ENCODE assay signal across 13 cellular contexts in genomic region chr12:69935651-69936100, GRCh38.
DNase-seq lines count a peak whose midpoint lies in the region; ATAC-seq and TF ChIP-seq lines count a peak whose summit lies in the region.
"Had no signal": no experiment of that assay in that cellular context is flagged by ENCODE, and none has a peak within 500 bp of the region (broad histone marks: within the 10 kb centered on the region; RNA-seq: fewer than 3 reads in every experiment).

No MANE protein-coding gene starts in this region.

- WGBS in SK-N-SH (ENCODE audit: low lambda C conversion rate) = 68% methylated on average over 5 of the region's 5 CpGs
- 44 to 51% methylated on average over 5 of the region's 5 CpGs for WGBS in upper lobe of left lung, 2 donors

- TF ChIP-seq POLR2A in breast epithelium (IDR thresholded peaks at IDR 0.05) = no peak
- no peak for TF ChIP-seq POLR2A in upper lobe of left lung (IDR thresholded peaks at IDR 0.05)

- H4K20me1 ChIP-seq in SK-N-SH (ENCODE audit: insufficient read depth) = no peaks in the 10 kb centered on the region

- no peak for ATAC-seq in SK-N-SH treated with all-trans-retinoic acid at 6 μM for 48 hours
- ATAC-seq in left lung = peak; percentile 67
- ATAC-seq in upper lobe of left lung (ENCODE audit: low FRiP score in 2 of 2) = peak; percentile 36 to 65
- ATAC-seq: stimulated activated naive CD8-positive, alpha-beta T cell treated with anti-CD3 and anti-CD28 coated beads, Interleukin-15, amount 100 ng/mL, for 72 hours had no signal

- no peak for TF ChIP-seq RAD21 in SK-N-SH (IDR thresholded peaks at IDR 0.05; ENCODE audit: low read length)

- H3K4me1 ChIP-seq in SK-N-SH (ENCODE audit: control insufficient read depth in 1 of 2, insufficient read depth in 2 of 2, low read depth in 1 of 2, low read length in 1 of 2) (peaks cover 0 to 10% of the 10 kb centered on the region in 2 experiments; a peak in 2 of 4 replicates), breast epithelium (no peaks in the 10 kb centered on the region), left lung (peaks cover 0 to 6% of the 10 kb centered on the region in 2 donors), upper lobe of left lung (peaks cover 6 to 9% (median 6%) of the 10 kb centered on the region in 4 donors)
- H3K4me1 ChIP-seq: left ventricle myocardium inferior had no signal

- peak; percentile 78 for DNase-seq in SK-N-SH
- peak; percentile 27 to 62 for DNase-seq in breast epithelium (ENCODE audit: low spot score in 2 of 2)
- DNase-seq in left lung = no peak
- peak in 1 of 2 donors; percentile 39 for DNase-seq in upper lobe of left lung
- no peak for DNase-seq in activated CD4-positive, alpha-beta T cell treated with anti-CD3 and anti-CD28 coated beads, Interleukin-2, amount 50 U/mL, for 48 hours
- no peak for DNase-seq in HuH-7.5 (ENCODE audit: low spot score)
- no peak for DNase-seq in NCI-H526 treated with DMSO at 0.1 percent for 48 hours (lab: John Stamatoyannopoulos, UW)
- DNase-seq: left ventricle myocardium inferior; NCI-H1436; small intestine; stimulated activated naive CD8-positive, alpha-beta T cell treated with anti-CD3 and anti-CD28 coated beads, Interleukin-15, amount 100 ng/mL, for 72 hours had no signal

- intact Hi-C loops in breast epithelium (cut with DNase I; ENCODE audit: low total_unique reads) (no loop called here), left lung (cut with DNase I) (no loop called here)

- H3K4me3 ChIP-seq in SK-N-SH (ENCODE audit: low read depth in 2 of 2, low read length in 1 of 2) (no peak overlapping the region; a peak in 1 of 4 replicates), breast epithelium (no peak overlapping the region), left lung (no peak overlapping the region), upper lobe of left lung (no peak overlapping the region)
- H3K4me3 ChIP-seq: cardiac muscle cell, left ventricle myocardium inferior had no signal

- H3K36me3 ChIP-seq in SK-N-SH (replicated peaks in 1 of 2; ENCODE audit: control insufficient read depth in 1 of 2, insufficient read depth in 2 of 2, low read length in 1 of 2) (no peaks in the 10 kb centered on the region), breast epithelium (no peaks in the 10 kb centered on the region), left lung (no peaks in the 10 kb centered on the region), upper lobe of left lung (no peaks in the 10 kb centered on the region)
- H3K36me3 ChIP-seq: cardiac muscle cell, left ventricle myocardium inferior had no signal

- H3K9me3 ChIP-seq in SK-N-SH (no peaks in the 10 kb centered on the region), breast epithelium (no peaks in the 10 kb centered on the region), left lung (no peaks in the 10 kb centered on the region), upper lobe of left lung (no peaks in the 10 kb centered on the region)
- H3K9me3 ChIP-seq: left ventricle myocardium inferior had no signal

- TF ChIP-seq EP300 in SK-N-SH (IDR thresholded peaks at IDR 0.05; ENCODE audit: borderline replicate concordance in 1 of 2, low read depth in 1 of 2, low read length in 1 of 2) (no peak), upper lobe of left lung (IDR thresholded peaks at IDR 0.05) (no peak)

- no peaks in the 10 kb centered on the region for H3K9me2 ChIP-seq in SK-N-SH

- TF ChIP-seq CTCF in SK-N-SH (IDR thresholded peaks at IDR 0.05) (no peak), breast epithelium (IDR thresholded peaks at IDR 0.05) (no peak), left lung (IDR thresholded peaks at IDR 0.05) (no peak), upper lobe of left lung (IDR thresholded peaks at IDR 0.05) (no peak)

- POLR2A ChIA-PET in SK-N-SH (lab: Yijun Ruan, JAX) = no interaction called here

- H3F3A ChIP-seq in SK-N-SH (replicated peaks; ENCODE audit: insufficient read depth) = no peaks in the 10 kb centered on the region

- no peak overlapping the region for H2AFZ ChIP-seq in SK-N-SH (ENCODE audit: low read depth)

- H3K27ac ChIP-seq in SK-N-SH (ENCODE audit: low read depth in 2 of 2, low read length in 1 of 2) (no peak overlapping the region), breast epithelium (peak overlapping the region; percentile 8 to 43), left lung (peak overlapping the region in 1 of 2 donors; percentile 26), upper lobe of left lung (peak overlapping the region in 1 of 4 donors; percentile 19)
- H3K27ac ChIP-seq: cardiac muscle cell, left ventricle myocardium inferior had no signal

- CTCF ChIA-PET in SK-N-SH (lab: Yijun Ruan, JAX) = interaction anchor here (1.1 to 1.7 kb wide), 2 partner anchors 14 to 35 kb away, joined by 5 to 6 read pairs; no protein-coding TSS in a partner anchor

- H3K9ac ChIP-seq in SK-N-SH = no peak overlapping the region

- no peaks in the 10 kb centered on the region for H3K79me2 ChIP-seq in SK-N-SH (ENCODE audit: insufficient read depth)

- H3K4me2 ChIP-seq in SK-N-SH = no peak overlapping the region

- H3K27me3 ChIP-seq in SK-N-SH (ENCODE audit: insufficient read depth) (no peaks in the 10 kb centered on the region; the same call in 1 of the 2 replicates), breast epithelium (no peaks in the 10 kb centered on the region), left lung (no peaks in the 10 kb centered on the region), upper lobe of left lung (no peaks in the 10 kb centered on the region)
- H3K27me3 ChIP-seq: cardiac muscle cell had no signal

TF ChIP-seq in SK-N-SH, 30 proteins besides CTCF, POLR2A, EP300 and RAD21:
- TF ChIP-seq MEF2A (IDR thresholded peaks at IDR 0.05; ENCODE audit: borderline replicate concordance, low read depth) = no peak
- no peak for TF ChIP-seq TCF12 (IDR thresholded peaks at IDR 0.05)
- TF ChIP-seq EZH2phosphoT487 (IDR thresholded peaks at IDR 0.05; ENCODE audit: borderline replicate concordance, low read depth) = no peak
- 0 out of 2 replicates have a peak, but pooled peaks have one; percentile 36 for TF ChIP-seq GATA2 (CRISPR knock-in tag; IDR thresholded peaks at IDR 0.05)
- no peak for TF ChIP-seq JUND (IDR thresholded peaks at IDR 0.05)
- TF ChIP-seq USF2 (IDR thresholded peaks at IDR 0.05; ENCODE audit: borderline replicate concordance, low read depth, low read length) = no peak
- no peak for TF ChIP-seq NFIC (IDR thresholded peaks at IDR 0.05; ENCODE audit: borderline replicate concordance)
- peak; percentile 54 for TF ChIP-seq CHD2 (IDR thresholded peaks at IDR 0.05; ENCODE audit: low read length, partially characterized antibody)
- no peak for TF ChIP-seq ELF1 (IDR thresholded peaks at IDR 0.05)
- TF ChIP-seq RCOR1 (IDR thresholded peaks at IDR 0.05; ENCODE audit: low read length) = no peak
- TF ChIP-seq MAX (IDR thresholded peaks at IDR 0.05; ENCODE audit: low read depth) = no peak
- no peak for TF ChIP-seq RFX5 (IDR thresholded peaks at IDR 0.05; ENCODE audit: low read length)
- no peak for TF ChIP-seq FOXJ3 (CRISPR knock-in tag; IDR thresholded peaks at IDR 0.05)
- TF ChIP-seq FOSL2 (IDR thresholded peaks at IDR 0.05; ENCODE audit: borderline replicate concordance, low read depth) = no peak
- TF ChIP-seq TEAD4 (IDR thresholded peaks at IDR 0.05; ENCODE audit: borderline replicate concordance, insufficient read depth) = no peak
- TF ChIP-seq POLR2AphosphoS5 (IDR thresholded peaks at IDR 0.05; ENCODE audit: low read depth, low read length) = no peak

TF ChIP-seq in SK-N-SH treated with all-trans-retinoic acid at 6 μM for 48 hours, 23 proteins besides CTCF, POLR2A, EP300 and RAD21 (continues in another document):
- TF ChIP-seq CSDC2 (CRISPR knock-in tag; IDR thresholded peaks at IDR 0.05) (no peak), GLIS3 (CRISPR knock-in tag; IDR thresholded peaks at IDR 0.05) (no peak), POU6F1 (CRISPR knock-in tag; IDR thresholded peaks at IDR 0.05; ENCODE audit: borderline replicate concordance, low read depth) (no peak), ZNF565 (CRISPR knock-in tag; conservative IDR thresholded peaks at IDR 0.05; ENCODE audit: low read depth) (no peak), PPARA (CRISPR knock-in tag; IDR thresholded peaks at IDR 0.05; ENCODE audit: borderline replicate concordance) (no peak), PATZ1 (CRISPR knock-in tag; IDR thresholded peaks at IDR 0.05; ENCODE audit: borderline replicate concordance) (no peak)

Comparison
In these comparisons a context has a peak if more than half of its experiments do, and no peak if none do; other contexts are left out.
1. DNase-seq: peak in SK-N-SH (single experiment) and breast epithelium (2 of 2); none in left lung (0 of 2), activated CD4-positive, alpha-beta T cell treated with anti-CD3 and anti-CD28 coated beads, Interleukin-2, amount 50 U/mL, for 48 hours (0 of 2), HuH-7.5 (single experiment) and NCI-H526 treated with DMSO at 0.1 percent for 48 hours (single experiment).
2. H3K27ac ChIP-seq: peak in breast epithelium (2 of 2); none in SK-N-SH (0 of 2).